ENCODE assay signal across 2 cellular contexts in the genomic region with DNA sequence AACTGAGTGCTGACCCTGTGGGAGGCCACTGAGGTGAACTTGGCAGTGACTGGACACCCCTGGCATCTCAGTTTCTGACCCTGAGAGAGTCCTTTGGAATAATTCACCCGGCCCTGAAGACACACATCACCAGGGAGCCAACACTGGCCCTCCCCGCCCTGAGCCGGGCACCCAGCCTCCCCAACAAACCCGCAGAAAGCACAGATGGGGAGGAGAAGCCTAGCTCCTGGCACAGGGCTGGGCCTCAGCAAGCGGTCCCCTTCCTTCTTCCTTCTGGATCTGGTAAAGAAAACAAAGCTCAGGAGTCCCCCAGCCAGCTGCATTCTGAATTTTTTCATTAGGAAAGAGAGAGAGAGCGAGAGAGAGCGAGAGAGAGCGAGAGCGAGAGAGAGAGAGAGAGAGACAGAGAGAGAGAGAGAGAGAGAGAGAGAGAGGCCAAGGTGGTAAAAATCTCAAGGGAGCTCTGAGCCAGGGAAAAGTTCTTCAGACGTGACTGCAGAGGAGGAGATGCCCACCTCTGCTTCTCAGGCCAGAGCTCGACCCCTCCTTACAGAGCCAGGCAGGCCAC.
TF ChIP-seq lines count a peak whose summit lies in the region.

No MANE protein-coding gene starts in this region.

TF ChIP-seq in GM23338, 12 proteins besides CTCF, POLR2A, EP300 and RAD21:
- no peak for TF ChIP-seq STAT1 (IDR thresholded peaks at IDR 0.05; ENCODE audit: unreplicated experiment)
- TF ChIP-seq JUNB (IDR thresholded peaks at IDR 0.05; ENCODE audit: unreplicated experiment): no peak
- no peak for TF ChIP-seq REST (IDR thresholded peaks at IDR 0.05; ENCODE audit: unreplicated experiment)
- TF ChIP-seq CREB1 (CRISPR knock-in tag; IDR thresholded peaks at IDR 0.05; ENCODE audit: low read depth): no peak
- TF ChIP-seq ETS1 (IDR thresholded peaks at IDR 0.05): no peak
- no peak for TF ChIP-seq ZNF331 (CRISPR knock-in tag; IDR thresholded peaks at IDR 0.05; ENCODE audit: low read depth)
- no peak for TF ChIP-seq NANOG (IDR thresholded peaks at IDR 0.05; ENCODE audit: borderline replicate concordance)
- no peak for TF ChIP-seq EZH2 (IDR thresholded peaks at IDR 0.05; ENCODE audit: low read depth, unreplicated experiment)
- no peak for TF ChIP-seq ZNF114 (CRISPR knock-in tag; IDR thresholded peaks at IDR 0.05)

TF ChIP-seq in H1, 55 proteins besides CTCF, POLR2A, EP300 and RAD21:
- TF ChIP-seq E2F6 (IDR thresholded peaks at IDR 0.05) (no peak), RNF2 (IDR thresholded peaks at IDR 0.05; ENCODE audit: borderline replicate concordance, low read depth, low read length, missing control alignments, poor library complexity, severe bottlenecking) (no peak), SIN3A (conservative IDR thresholded peaks at IDR 0.05 in 1 of 2, IDR thresholded peaks at IDR 0.05 in 1 of 2; ENCODE audit: low read depth in 1 of 2, low read length in 2 of 2) (no peak), CBX8 (IDR thresholded peaks at IDR 0.05; ENCODE audit: borderline replicate concordance, low read depth, low read length) (no peak), POLR2AphosphoS5 (IDR thresholded peaks at IDR 0.05; ENCODE audit: low read depth, low read length) (no peak), ASH2L (IDR thresholded peaks at IDR 0.05; ENCODE audit: low read length) (no peak), USF2 (IDR thresholded peaks at IDR 0.05; ENCODE audit: low read length) (no peak), PHF8 (conservative IDR thresholded peaks at IDR 0.05; ENCODE audit: low read depth, low read length) (no peak), BCL11A (IDR thresholded peaks at IDR 0.05; ENCODE audit: low read depth in 2 of 2, low read length in 2 of 2) (no peak), BACH1 (IDR thresholded peaks at IDR 0.05; ENCODE audit: low read length) (no peak), SIX5 (IDR thresholded peaks at IDR 0.05; ENCODE audit: low read depth, low read length) (no peak)
